In genomic region chr1:174690266-174690665, GRCh38 we compare ENCODE assay signal across 35 cellular contexts.
"Had no signal": no experiment of that assay in that cellular context is flagged by ENCODE, and none has a peak within 500 bp of the region (broad histone marks: within the 10 kb centered on the region; RNA-seq: fewer than 3 reads in every experiment).

No MANE protein-coding gene starts in this region.

- ATAC-seq: activated CD4-positive, alpha-beta T cell treated with anti-CD3 and anti-CD28 coated beads for 36 hours; activated CD4-positive, CD25-positive, alpha-beta regulatory T cell treated with anti-CD3 and anti-CD28 coated beads, Interleukin-2, amount 50 U/mL, for 24 hours; activated CD8-positive, alpha-beta T cell treated with anti-CD3 and anti-CD28 coated beads for 36 hours; activated naive CD4-positive, alpha-beta T cell treated with anti-CD3 and anti-CD28 coated beads, Interleukin-2, amount 50 U/mL, for 72 hours; activated T-cell treated with anti-CD3 and anti-CD28 coated beads, Interleukin-2, amount 50 U/mL, for 4 hours; activated T-cell treated with anti-CD3 and anti-CD28 coated beads, Interleukin-2, amount 50 U/mL, for 72 hours; activated T-helper 17 cell treated with anti-CD3 and anti-CD28 coated beads, Interleukin-2, amount 50 U/mL, for 72 hours; body of pancreas; WTC11 had no signal

- FAIRE-seq: astrocyte had no signal

- H3K4me1 ChIP-seq: adrenal gland, body of pancreas, breast epithelium had no signal

- H3K4me3 ChIP-seq: adrenal gland, body of pancreas, breast epithelium had no signal

- H3K27ac ChIP-seq: adrenal gland, body of pancreas, brain microvascular endothelial cell, breast epithelium, WERI-Rb-1 had no signal

- H3K27me3 ChIP-seq: adrenal gland, body of pancreas, brain microvascular endothelial cell, breast epithelium had no signal

- DNase-seq: activated CD4-positive, alpha-beta memory T cell treated with anti-CD3 and anti-CD28 coated beads for 36 hours; activated CD4-positive, alpha-beta T cell treated with anti-CD3 and anti-CD28 coated beads for 1 hour; activated CD4-positive, alpha-beta T cell treated with anti-CD3 and anti-CD28 coated beads for 36 hours; activated CD4-positive, alpha-beta T cell treated with anti-CD3 and anti-CD28 coated beads, Interleukin-2, amount 10 ng/mL, durations not matched to agents 24 days and 14 days; activated CD4-positive, alpha-beta T cell treated with anti-CD3 and anti-CD28 coated beads, Interleukin-2, amount 50 U/mL, for 1 hour; activated CD4-positive, alpha-beta T cell treated with anti-CD3 and anti-CD28 coated beads, Interleukin-2, amount 50 U/mL, for 4 hours; activated CD4-positive, CD25-positive, alpha-beta regulatory T cell; activated CD8-positive, alpha-beta memory T cell treated with anti-CD3 and anti-CD28 coated beads, Interleukin-2, amount 50 U/mL, for 4 hours; activated CD8-positive, alpha-beta T cell treated with anti-CD3 and anti-CD28 coated beads for 36 hours; activated effector memory CD4-positive, alpha-beta T cell treated with anti-CD3 and anti-CD28 coated beads, Interleukin-2, amount 50 U/mL, for 16 hours; activated gamma-delta T cell treated with Interleukin-2 at 50 U/mL for 16 hours; activated naive CD4-positive, alpha-beta T cell; activated naive CD4-positive, alpha-beta T cell treated with anti-CD3 and anti-CD28 coated beads for 36 hours; activated naive CD4-positive, alpha-beta T cell treated with anti-CD3 and anti-CD28 coated beads, Interleukin-2, amount 50 U/mL, for 16 hours; activated naive CD8-positive, alpha-beta T cell treated with anti-CD3 and anti-CD28 coated beads for 36 hours; activated T-cell treated with anti-CD3 and anti-CD28 coated beads for 4 hours; activated T-cell treated with anti-CD3 and anti-CD28 coated beads, Interleukin-2, amount 50 U/mL, for 1 hour; activated T-cell treated with anti-CD3 and anti-CD28 coated beads, Interleukin-2, amount 50 U/mL, for 4 hours; activated T-cell treated with anti-CD3 and anti-CD28 coated beads, Interleukin-2, amount 50 U/mL, for 72 hours; adrenal gland; amniotic stem cell; aorta; body of pancreas; brain microvascular endothelial cell; central memory CD4-positive, alpha-beta T cell; T-helper 1 cell; T-helper 2 cell; T-helper 9 cell; WERI-Rb-1 had no signal

- H3K36me3 ChIP-seq: adrenal gland, brain microvascular endothelial cell, breast epithelium, WERI-Rb-1 had no signal

- H3K9me3 ChIP-seq: adrenal gland, body of pancreas, breast epithelium had no signal
